27 cellular contexts compared by ENCODE assay signal in the genomic region with DNA sequence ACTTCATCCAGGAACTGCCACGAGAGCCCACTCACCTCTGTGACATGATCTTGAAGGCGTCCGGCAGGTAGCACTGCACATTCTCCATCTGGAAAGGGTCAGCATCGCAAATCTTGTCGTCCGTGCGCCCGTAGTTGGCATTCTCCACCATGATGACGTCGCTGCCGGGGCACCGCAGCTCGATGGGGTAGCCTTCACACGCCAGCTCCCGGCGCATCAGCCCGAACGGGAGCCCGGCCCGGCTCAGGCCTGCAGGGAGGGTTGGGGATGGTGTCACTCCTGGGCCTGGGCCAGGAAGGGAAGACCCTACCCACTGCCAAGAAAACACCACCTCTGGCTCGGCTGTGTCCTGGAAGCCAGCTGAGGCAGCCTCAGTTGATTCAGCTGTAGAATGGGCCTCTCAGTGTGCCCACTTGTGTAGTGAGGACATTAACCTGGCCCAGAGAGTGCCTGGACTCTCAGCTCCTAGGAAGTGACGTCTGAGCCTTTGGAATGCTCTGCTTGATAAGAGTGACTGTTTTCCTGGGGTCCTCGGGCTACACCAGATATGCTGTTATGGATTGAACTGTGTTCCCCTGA.
"Had no signal": no experiment of that assay in that cellular context is flagged by ENCODE, and none has a peak within 500 bp of the region (broad histone marks: within the 10 kb centered on the region; RNA-seq: fewer than 3 reads in every experiment).

No MANE protein-coding gene starts in this region.

- H3K27me3 Mint-ChIP-seq: activated CD4-positive, alpha-beta memory T cell treated with anti-CD3 and anti-CD28 coated beads for 36 hours; activated CD4-positive, alpha-beta T cell treated with anti-CD3 and anti-CD28 coated beads for 36 hours; activated CD4-positive, alpha-beta T cell treated with anti-CD3 and anti-CD28 coated beads, Interleukin-2, amount 10 ng/mL, durations not matched to agents 24 days and 14 days; activated CD8-positive, alpha-beta memory T cell treated with anti-CD3 and anti-CD28 coated beads, Interleukin-2, amount 10 ng/mL, durations not matched to agents 7 days and 5 days; activated naive CD4-positive, alpha-beta T cell treated with anti-CD3 and anti-CD28 coated beads, Interleukin-2, amount 50 U/mL, for 24 hours; activated naive CD8-positive, alpha-beta T cell treated with anti-CD3 and anti-CD28 coated beads for 36 hours; activated naive CD8-positive, alpha-beta T cell treated with anti-CD3 and anti-CD28 coated beads, Interleukin-2, amount 50 U/mL, for 24 hours had no signal

- H3K27ac Mint-ChIP-seq: activated CD4-positive, alpha-beta memory T cell treated with anti-CD3 and anti-CD28 coated beads for 36 hours; activated CD4-positive, alpha-beta T cell treated with anti-CD3 and anti-CD28 coated beads for 36 hours; activated CD4-positive, alpha-beta T cell treated with anti-CD3 and anti-CD28 coated beads, Interleukin-2, amount 10 ng/mL, durations not matched to agents 24 days and 14 days; activated CD8-positive, alpha-beta memory T cell treated with anti-CD3 and anti-CD28 coated beads, Interleukin-2, amount 10 ng/mL, durations not matched to agents 7 days and 5 days; activated CD8-positive, alpha-beta T cell treated with anti-CD3 and anti-CD28 coated beads, Interleukin-2, amount 10 ng/mL, durations not matched to agents 7 days and 5 days; activated naive CD4-positive, alpha-beta T cell treated with anti-CD3 and anti-CD28 coated beads for 36 hours; activated naive CD4-positive, alpha-beta T cell treated with anti-CD3 and anti-CD28 coated beads, Interleukin-2, amount 50 U/mL, for 24 hours; activated naive CD8-positive, alpha-beta T cell treated with anti-CD3 and anti-CD28 coated beads for 36 hours; activated naive CD8-positive, alpha-beta T cell treated with anti-CD3 and anti-CD28 coated beads, Interleukin-2, amount 50 U/mL, for 24 hours; activated T-helper 2 cell treated with anti-CD3 and anti-CD28 coated beads, Interferon-gamma antibody, Interleukin-2, Interleukin-4, amounts not matched to agents 10 μg/mL and 5 μg/mL and 100 μg/mL, durations not matched to agents 14 hours and 24 hours and 36 hours had no signal

- H3K27me3 ChIP-seq: adrenal gland, body of pancreas, colonic mucosa, esophagus squamous epithelium had no signal

- H3K36me3 Mint-ChIP-seq: activated naive CD8-positive, alpha-beta T cell treated with anti-CD3 and anti-CD28 coated beads for 36 hours had no signal

- H3K36me3 ChIP-seq: colonic mucosa had no signal

- H3K4me3 Mint-ChIP-seq: activated CD4-positive, alpha-beta memory T cell treated with anti-CD3 and anti-CD28 coated beads for 36 hours; activated CD4-positive, alpha-beta T cell treated with anti-CD3 and anti-CD28 coated beads for 36 hours; activated CD4-positive, alpha-beta T cell treated with anti-CD3 and anti-CD28 coated beads, Interleukin-2, amount 10 ng/mL, durations not matched to agents 24 days and 14 days; activated CD8-positive, alpha-beta memory T cell treated with anti-CD3 and anti-CD28 coated beads, Interleukin-2, amount 10 ng/mL, durations not matched to agents 7 days and 5 days; activated CD8-positive, alpha-beta T cell treated with anti-CD3 and anti-CD28 coated beads, Interleukin-2, amount 10 ng/mL, durations not matched to agents 7 days and 5 days; activated naive CD4-positive, alpha-beta T cell treated with anti-CD3 and anti-CD28 coated beads for 36 hours; activated naive CD4-positive, alpha-beta T cell treated with anti-CD3 and anti-CD28 coated beads, Interleukin-2, amount 50 U/mL, for 24 hours; activated naive CD8-positive, alpha-beta T cell treated with anti-CD3 and anti-CD28 coated beads for 36 hours; activated naive CD8-positive, alpha-beta T cell treated with anti-CD3 and anti-CD28 coated beads, Interleukin-2, amount 50 U/mL, for 24 hours had no signal

- H3K9me3 Mint-ChIP-seq: activated CD4-positive, alpha-beta memory T cell treated with anti-CD3 and anti-CD28 coated beads for 36 hours; activated CD4-positive, alpha-beta T cell treated with anti-CD3 and anti-CD28 coated beads, Interleukin-2, amount 10 ng/mL, durations not matched to agents 24 days and 14 days; activated naive CD4-positive, alpha-beta T cell treated with anti-CD3 and anti-CD28 coated beads for 36 hours; activated naive CD4-positive, alpha-beta T cell treated with anti-CD3 and anti-CD28 coated beads, Interleukin-2, amount 50 U/mL, for 24 hours; activated naive CD8-positive, alpha-beta T cell treated with anti-CD3 and anti-CD28 coated beads for 36 hours; activated naive CD8-positive, alpha-beta T cell treated with anti-CD3 and anti-CD28 coated beads, Interleukin-2, amount 50 U/mL, for 24 hours; activated T-helper 2 cell treated with anti-CD3 and anti-CD28 coated beads, Interferon-gamma antibody, Interleukin-2, Interleukin-4, amounts not matched to agents 10 μg/mL and 5 μg/mL and 100 μg/mL, durations not matched to agents 14 hours and 24 hours and 36 hours had no signal

- DNase-seq: activated CD4-positive, alpha-beta memory T cell treated with anti-CD3 and anti-CD28 coated beads for 36 hours; activated CD4-positive, alpha-beta T cell treated with anti-CD3 and anti-CD28 coated beads for 36 hours; activated CD4-positive, alpha-beta T cell treated with anti-CD3 and anti-CD28 coated beads, Interleukin-2, amount 10 ng/mL, durations not matched to agents 24 days and 14 days; activated CD4-positive, CD25-positive, alpha-beta regulatory T cell; activated CD4-positive, CD25-positive, alpha-beta regulatory T cell treated with anti-CD3 and anti-CD28 coated beads, Interleukin-2, amount 50 U/mL, for 72 hours; activated CD8-positive, alpha-beta memory T cell treated with anti-CD3 and anti-CD28 coated beads, Interleukin-2, amount 10 ng/mL, durations not matched to agents 7 days and 5 days; activated CD8-positive, alpha-beta memory T cell treated with anti-CD3 and anti-CD28 coated beads, Interleukin-2, amount 50 U/mL, for 4 hours; activated CD8-positive, alpha-beta T cell treated with anti-CD3 and anti-CD28 coated beads, Interleukin-2, amount 10 ng/mL, durations not matched to agents 7 days and 5 days; activated effector memory CD4-positive, alpha-beta T cell treated with anti-CD3 and anti-CD28 coated beads, Interleukin-2, amount 50 U/mL, for 16 hours; activated naive CD4-positive, alpha-beta T cell treated with anti-CD3 and anti-CD28 coated beads for 36 hours; activated naive CD8-positive, alpha-beta T cell treated with anti-CD3 and anti-CD28 coated beads for 36 hours; activated naive CD8-positive, alpha-beta T cell treated with anti-CD3 and anti-CD28 coated beads, Interleukin-2, amount 50 U/mL, for 24 hours; activated T-cell treated with anti-CD3 and anti-CD28 coated beads, Interleukin-2, amount 50 U/mL, for 1 hour; adrenal gland; amygdala; aorta; body of pancreas; central memory CD4-positive, alpha-beta T cell; cerebellar nuclear complex; colonic mucosa; effector CD8-positive, alpha-beta T cell; esophagus squamous epithelium; foreskin fibroblast; head of caudate nucleus; T-helper 2 cell had no signal

- H3K4me3 ChIP-seq: adrenal gland, body of pancreas, colonic mucosa, esophagus squamous epithelium had no signal

- ATAC-seq: activated CD4-positive, alpha-beta T cell treated with anti-CD3 and anti-CD28 coated beads for 36 hours; activated CD8-positive, alpha-beta memory T cell treated with anti-CD3 and anti-CD28 coated beads, Interleukin-2, amount 10 ng/mL, durations not matched to agents 7 days and 5 days; activated CD8-positive, alpha-beta T cell treated with anti-CD3 and anti-CD28 coated beads, Interleukin-2, amount 10 ng/mL, durations not matched to agents 7 days and 5 days; activated naive CD8-positive, alpha-beta T cell treated with anti-CD3 and anti-CD28 coated beads, Interleukin-2, amount 50 U/mL, for 24 hours; body of pancreas had no signal
